Comparison of ENCODE assay signal across 35 cellular contexts in genomic region chrX:150864127-150864526, GRCh38.
"Had no signal": no experiment of that assay in that cellular context is flagged by ENCODE, and none has a peak within 500 bp of the region (broad histone marks: within the 10 kb centered on the region; RNA-seq: fewer than 3 reads in every experiment).

No MANE protein-coding gene starts in this region.

- H3K27me3 ChIP-seq: MG63 had no signal

- DNase-seq: Karpas-422, Kasumi-1, MG63, MM.1S, MV-4-11, NCI-H1048, NCI-H1092, NCI-H1092 treated with DMSO at 0.1 percent for 48 hours, NCI-H1105, NCI-H1105 treated with DMSO at 0.1 percent for 48 hours, NCI-H1417, NCI-H1417 treated with DMSO at 0.1 percent for 48 hours, NCI-H1436, NCI-H1436 treated with DMSO at 0.1 percent for 48 hours, NCI-H146, NCI-H1694, NCI-H1694 treated with DMSO at 0.1 percent for 48 hours, NCI-H187, NCI-H187 treated with DMSO at 0.1 percent for 48 hours, NCI-H1930, NCI-H2029, NCI-H2029 treated with DMSO at 0.1 percent for 48 hours, NCI-H2081, NCI-H2081 treated with DMSO at 0.1 percent for 48 hours, NCI-H2107, NCI-H2171, NCI-H2171 treated with DMSO at 0.1 percent for 48 hours, NCI-H2227 treated with DMSO at 0.1 percent for 48 hours, NCI-H226, NCI-H345, NCI-H446, NCI-H446 treated with DMSO at 0.1 percent for 48 hours, NCI-H510A, NCI-H510A treated with DMSO at 0.1 percent for 48 hours, NCI-H524 had no signal

- H3K9me3 ChIP-seq: MG63 had no signal

- H3K4me3 ChIP-seq: MG63 had no signal

- H3K36me3 ChIP-seq: MG63 had no signal
